ENCODE assay signal across 1 cellular context in the genomic region with DNA sequence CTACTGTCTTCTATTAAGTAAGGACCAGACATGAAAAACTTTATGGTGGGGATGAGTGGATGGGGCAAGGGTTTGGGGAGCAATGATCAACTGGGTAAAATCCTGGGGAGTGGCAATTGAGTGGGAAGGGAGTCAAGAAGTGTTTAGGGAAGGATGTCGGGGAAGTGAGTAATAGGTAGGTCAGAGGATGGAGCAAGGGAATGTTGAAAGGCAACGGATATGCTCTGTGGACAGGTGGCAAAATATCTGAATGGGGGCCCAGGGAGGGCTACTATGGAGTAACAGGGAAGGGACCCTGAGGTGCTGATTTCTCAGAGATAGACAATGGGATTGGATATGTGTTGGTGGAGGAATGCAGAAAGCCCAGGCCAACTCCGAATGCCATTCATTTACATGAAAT.
TF ChIP-seq lines count a peak whose summit lies in the region.

No MANE protein-coding gene starts in this region.

TF ChIP-seq in H1, 55 proteins besides CTCF, POLR2A, EP300 and RAD21 (continued from another document):
- TF ChIP-seq FOSL1 (IDR thresholded peaks at IDR 0.05; ENCODE audit: insufficient read depth, low read depth, low read length): no peak
- no peak for TF ChIP-seq RXRA (IDR thresholded peaks at IDR 0.05; ENCODE audit: insufficient read depth, low read depth, low read length)
- TF ChIP-seq BCL11A (IDR thresholded peaks at IDR 0.05; ENCODE audit: low read depth in 2 of 2, low read length in 2 of 2): no peak
- TF ChIP-seq SRF (IDR thresholded peaks at IDR 0.05; ENCODE audit: low read depth, low read length): no peak
- TF ChIP-seq, protein P1, sequence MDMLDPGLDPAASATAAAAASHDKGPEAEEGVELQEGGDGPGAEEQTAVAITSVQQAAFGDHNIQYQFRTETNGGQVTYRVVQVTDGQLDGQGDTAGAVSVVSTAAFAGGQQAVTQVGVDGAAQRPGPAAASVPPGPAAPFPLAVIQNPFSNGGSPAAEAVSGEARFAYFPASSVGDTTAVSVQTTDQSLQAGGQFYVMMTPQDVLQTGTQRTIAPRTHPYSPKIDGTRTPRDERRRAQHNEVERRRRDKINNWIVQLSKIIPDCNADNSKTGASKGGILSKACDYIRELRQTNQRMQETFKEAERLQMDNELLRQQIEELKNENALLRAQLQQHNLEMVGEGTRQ (IDR thresholded peaks at IDR 0.05; ENCODE audit: low read length): no peak
- no peak for TF ChIP-seq HDAC6 (IDR thresholded peaks at IDR 0.05; ENCODE audit: low read depth, low read length)
- TF ChIP-seq, protein P2, sequence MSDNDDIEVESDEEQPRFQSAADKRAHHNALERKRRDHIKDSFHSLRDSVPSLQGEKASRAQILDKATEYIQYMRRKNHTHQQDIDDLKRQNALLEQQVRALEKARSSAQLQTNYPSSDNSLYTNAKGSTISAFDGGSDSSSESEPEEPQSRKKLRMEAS (IDR thresholded peaks at IDR 0.05): no peak
- TF ChIP-seq RFX5 (IDR thresholded peaks at IDR 0.05; ENCODE audit: borderline replicate concordance, low read depth, low read length): no peak
- TF ChIP-seq CBX8 (IDR thresholded peaks at IDR 0.05; ENCODE audit: borderline replicate concordance, low read depth, low read length): no peak
- no peak for TF ChIP-seq NANOG (IDR thresholded peaks at IDR 0.05; ENCODE audit: insufficient read depth, low read depth, low read length, poor library complexity, severe bottlenecking)
- no peak for TF ChIP-seq EGR1 (IDR thresholded peaks at IDR 0.05; ENCODE audit: borderline replicate concordance, low read depth, low read length)
- TF ChIP-seq CEBPB (IDR thresholded peaks at IDR 0.05; ENCODE audit: low read depth, low read length): no peak
